2 cellular contexts compared by ENCODE assay signal in genomic region chr20:1469306-1469905, GRCh38.
TF ChIP-seq lines count a peak whose summit lies in the region.

No MANE protein-coding gene starts in this region.

TF ChIP-seq in SK-N-SH, 30 proteins besides CTCF, POLR2A, EP300 and RAD21 (continued from another document):
- TF ChIP-seq ZBTB33 (IDR thresholded peaks at IDR 0.05; ENCODE audit: borderline replicate concordance, low read depth) (no peak), MAX (IDR thresholded peaks at IDR 0.05; ENCODE audit: low read depth) (no peak), ELF1 (IDR thresholded peaks at IDR 0.05) (no peak), YY1 (IDR thresholded peaks at IDR 0.05; ENCODE audit: low read depth) (no peak), SIN3A (IDR thresholded peaks at IDR 0.05; ENCODE audit: borderline replicate concordance, low read depth, low read length) (no peak), FOSL2 (IDR thresholded peaks at IDR 0.05; ENCODE audit: borderline replicate concordance, low read depth) (no peak), NRF1 (IDR thresholded peaks at IDR 0.05; ENCODE audit: low read depth, low read length) (no peak), USF2 (IDR thresholded peaks at IDR 0.05; ENCODE audit: borderline replicate concordance, low read depth, low read length) (no peak), JUND (IDR thresholded peaks at IDR 0.05) (no peak), CHD2 (IDR thresholded peaks at IDR 0.05; ENCODE audit: low read length, partially characterized antibody) (no peak), PBX3 (IDR thresholded peaks at IDR 0.05) (no peak), REST (IDR thresholded peaks at IDR 0.05; ENCODE audit: low read depth, low read length) (no peak)
TF ChIP-seq in SK-N-SH: peak in this region for 0.

TF ChIP-seq in SK-N-SH treated with all-trans-retinoic acid at 6 μM for 48 hours, 23 proteins besides CTCF, POLR2A, EP300 and RAD21 (continued from another document):
- TF ChIP-seq ZFP30 (CRISPR knock-in tag; IDR thresholded peaks at IDR 0.05) (no peak), POU6F1 (CRISPR knock-in tag; IDR thresholded peaks at IDR 0.05; ENCODE audit: borderline replicate concordance, low read depth) (no peak), ZNF8 (CRISPR knock-in tag; IDR thresholded peaks at IDR 0.05) (no peak), ISL1 (CRISPR knock-in tag; IDR thresholded peaks at IDR 0.05) (no peak), ZNF565 (CRISPR knock-in tag; conservative IDR thresholded peaks at IDR 0.05; ENCODE audit: low read depth) (no peak), OSR1 (CRISPR knock-in tag; IDR thresholded peaks at IDR 0.05) (no peak), ZNF70 (CRISPR knock-in tag; IDR thresholded peaks at IDR 0.05) (no peak), ZC3H10 (CRISPR knock-in tag; IDR thresholded peaks at IDR 0.05) (no peak), PPARA (CRISPR knock-in tag; IDR thresholded peaks at IDR 0.05; ENCODE audit: borderline replicate concordance) (no peak)
